In the genomic region with DNA sequence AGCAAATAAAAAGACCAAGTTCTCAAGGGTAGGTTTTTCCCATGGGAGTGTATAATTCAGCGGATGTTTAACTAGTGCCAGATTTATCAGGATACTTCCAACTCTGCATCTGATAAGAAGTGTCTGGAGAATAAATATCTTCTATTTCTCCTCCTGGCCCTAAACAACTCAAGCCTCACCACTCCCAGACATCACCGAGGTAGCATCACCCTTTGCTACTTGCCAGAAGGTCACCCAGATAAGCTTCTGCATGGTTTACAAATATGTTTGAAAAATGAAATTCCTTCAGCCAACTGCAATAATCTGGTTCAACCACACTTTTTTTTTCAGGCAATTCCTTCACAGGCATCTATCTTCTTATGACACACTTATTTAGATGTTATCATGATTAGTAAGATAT, we compare ENCODE assay signal across 15 cellular contexts.
DNase-seq lines count a peak whose midpoint lies in the region; ATAC-seq and TF ChIP-seq lines count a peak whose summit lies in the region.
"Had no signal": no experiment of that assay in that cellular context is flagged by ENCODE, and none has a peak within 500 bp of the region (broad histone marks: within the 10 kb centered on the region; RNA-seq: fewer than 3 reads in every experiment).

No MANE protein-coding gene starts in this region.

- H3K27ac Mint-ChIP-seq in activated CD4-positive, alpha-beta T cell treated with anti-CD3 and anti-CD28 coated beads, Interleukin-2, amount 10 ng/mL, durations not matched to agents 24 days and 14 days, result no peak overlapping the region
- H3K27ac Mint-ChIP-seq: CD14-positive monocyte; CD8-positive, alpha-beta T cell; H9 had no signal

- H3K27ac ChIP-seq in upper lobe of right lung, result no peak overlapping the region
- H3K27ac ChIP-seq: 22Rv1 had no signal

- H3K4me3 ChIP-seq in choroid plexus epithelial cell (ENCODE audit: low read depth, low read length), result no peak overlapping the region
- H3K4me3 ChIP-seq in fibroblast of villous mesenchyme (ENCODE audit: low read depth, low read length), result no peak overlapping the region
- no peak overlapping the region for H3K4me3 ChIP-seq in upper lobe of right lung

- intact Hi-C loops in activated CD4-positive, alpha-beta T cell treated with anti-CD3 and anti-CD28 coated beads, Interleukin-2, amount 10 ng/mL, durations not matched to agents 24 days and 14 days (cut with micrococcal nuclease), result no loop called here
- intact Hi-C loops in upper lobe of right lung (cut with DNase I) (no loop called here), left ventricle myocardium superior (cut with micrococcal nuclease) (no loop called here)

- peak; percentile 53 for ATAC-seq in upper lobe of right lung
- ATAC-seq in left ventricle myocardium superior, result no peak
- ATAC-seq: CD8-positive, alpha-beta T cell had no signal

- no peak overlapping the region for H3K4me3 Mint-ChIP-seq in activated CD4-positive, alpha-beta T cell treated with anti-CD3 and anti-CD28 coated beads, Interleukin-2, amount 10 ng/mL, durations not matched to agents 24 days and 14 days
- H3K4me3 Mint-ChIP-seq: CD14-positive monocyte; CD8-positive, alpha-beta T cell; H9 had no signal

- H3K36me3 Mint-ChIP-seq in activated CD4-positive, alpha-beta T cell treated with anti-CD3 and anti-CD28 coated beads, Interleukin-2, amount 10 ng/mL, durations not matched to agents 24 days and 14 days (ENCODE audit: low read depth), result no peaks in the 10 kb centered on the region
- H3K36me3 Mint-ChIP-seq: CD14-positive monocyte; CD8-positive, alpha-beta T cell had no signal

- no peaks in the 10 kb centered on the region for H3K9me3 ChIP-seq in upper lobe of right lung
- H3K9me3 ChIP-seq: Caco-2 had no signal

- DNase-seq in activated CD4-positive, alpha-beta T cell treated with anti-CD3 and anti-CD28 coated beads, Interleukin-2, amount 10 ng/mL, durations not matched to agents 24 days and 14 days, result peak; percentile 3
- no peak for DNase-seq in activated CD4-positive, alpha-beta T cell treated with anti-CD3 and anti-CD28 coated beads for 1 hour
- DNase-seq in choroid plexus epithelial cell (ENCODE audit: low read depth) (peak; percentile 75), fibroblast of villous mesenchyme (ENCODE audit: low read depth) (peak; percentile 65), upper lobe of right lung (no peak), left ventricle myocardium superior (no peak), NCI-H69 (lab: John Stamatoyannopoulos, UW) (no peak), cerebellar cortex (ENCODE audit: low spot score) (no peak)
- DNase-seq: Caco-2; CD8-positive, alpha-beta T cell; GF-D8; GOT3; H9 had no signal

- no peaks in the 10 kb centered on the region for H3K4me1 ChIP-seq in upper lobe of right lung
- H3K4me1 ChIP-seq: Caco-2 had no signal

- no peak for TF ChIP-seq CTCF in choroid plexus epithelial cell (conservative IDR thresholded peaks at IDR 0.05; ENCODE audit: low read depth, low read length)
- no peak for TF ChIP-seq CTCF in fibroblast of villous mesenchyme (IDR thresholded peaks at IDR 0.05; ENCODE audit: insufficient read depth, low read depth, low read length)
- TF ChIP-seq CTCF in upper lobe of right lung (IDR thresholded peaks at IDR 0.05), result no peak

- no peaks in the 10 kb centered on the region for H3K27me3 Mint-ChIP-seq in activated CD4-positive, alpha-beta T cell treated with anti-CD3 and anti-CD28 coated beads, Interleukin-2, amount 10 ng/mL, durations not matched to agents 24 days and 14 days

- no peaks in the 10 kb centered on the region for H3K4me1 Mint-ChIP-seq in activated CD4-positive, alpha-beta T cell treated with anti-CD3 and anti-CD28 coated beads, Interleukin-2, amount 10 ng/mL, durations not matched to agents 24 days and 14 days
- H3K4me1 Mint-ChIP-seq: CD14-positive monocyte, H9 had no signal

- H3K9me3 Mint-ChIP-seq in activated CD4-positive, alpha-beta T cell treated with anti-CD3 and anti-CD28 coated beads, Interleukin-2, amount 10 ng/mL, durations not matched to agents 24 days and 14 days, result no peaks in the 10 kb centered on the region
- H3K9me3 Mint-ChIP-seq: CD8-positive, alpha-beta T cell; H9 had no signal

- no peaks in the 10 kb centered on the region for H3K36me3 ChIP-seq in upper lobe of right lung

- H3K27me3 ChIP-seq in upper lobe of right lung, result no peaks in the 10 kb centered on the region

Comparison
In these comparisons a context has a peak if more than half of its experiments do, and no peak if none do; other contexts are left out.
1. DNase-seq: peak in activated CD4-positive, alpha-beta T cell treated with anti-CD3 and anti-CD28 coated beads, Interleukin-2, amount 10 ng/mL, durations not matched to agents 24 days and 14 days (single experiment), choroid plexus epithelial cell (single experiment) and fibroblast of villous mesenchyme (single experiment); none in activated CD4-positive, alpha-beta T cell treated with anti-CD3 and anti-CD28 coated beads for 1 hour (single experiment), upper lobe of right lung (single experiment), left ventricle myocardium superior (single experiment), NCI-H69 (single experiment) and cerebellar cortex (single experiment).